Comparison of ENCODE assay signal across 22 cellular contexts in the genomic region with DNA sequence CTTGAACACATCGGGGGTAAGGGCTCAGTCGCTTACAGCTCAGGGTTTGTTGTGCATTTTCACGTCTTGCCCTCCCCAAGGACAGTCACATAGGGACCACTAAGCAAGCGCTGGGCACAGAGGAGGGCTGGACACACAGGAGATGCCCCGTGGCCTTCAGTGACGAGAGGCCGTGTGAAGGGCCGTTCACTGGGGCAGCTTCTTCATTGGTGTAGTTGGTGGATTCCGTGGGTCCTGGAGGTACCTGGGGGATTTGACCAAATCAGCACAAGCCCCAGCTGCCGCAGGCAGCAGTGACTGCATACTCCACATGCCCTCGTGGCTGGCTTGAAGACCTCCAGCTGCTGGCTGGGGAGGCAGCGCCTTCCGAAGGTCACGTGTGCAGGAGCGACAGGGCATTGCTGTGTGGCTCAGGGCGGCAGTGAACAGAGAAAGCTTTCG.
A peak's percentile ranks its signal among the peaks of the same experiment; 100 is the strongest.
DNase-seq lines count a peak whose midpoint lies in the region; ATAC-seq, FAIRE-seq and TF ChIP-seq lines count a peak whose summit lies in the region.
"Had no signal": no experiment of that assay in that cellular context is flagged by ENCODE, and none has a peak within 500 bp of the region (broad histone marks: within the 10 kb centered on the region; RNA-seq: fewer than 3 reads in every experiment).

No MANE protein-coding gene starts in this region.

- no peaks in the 10 kb centered on the region for H3K9me3 ChIP-seq in HepG2 (ENCODE audit: low read length)
- H3K9me3 ChIP-seq in right lobe of liver, result no peaks in the 10 kb centered on the region
- no peaks in the 10 kb centered on the region for H3K9me3 ChIP-seq in K562 (replicated peaks; ENCODE audit: control insufficient read depth, insufficient read depth, low read depth, low read length)
- H3K9me3 ChIP-seq: A549, HAP-1 had no signal

- H3K27me3 ChIP-seq in HepG2 (ENCODE audit: control insufficient read depth in 1 of 2, insufficient read depth in 2 of 2, low read length in 2 of 2), result peaks cover 10 to 68% of the 10 kb centered on the region in 2 experiments
- no peaks in the 10 kb centered on the region for H3K27me3 ChIP-seq in right lobe of liver
- H3K27me3 ChIP-seq in K562 (ENCODE audit: control insufficient read depth in 2 of 2, insufficient read depth in 2 of 2, low read length in 2 of 2), result peaks cover 3 to 68% of the 10 kb centered on the region in 2 experiments; a peak in 4 of 5 replicates

- TF ChIP-seq RAD21 in HepG2 (CRISPR knock-in tag; IDR thresholded peaks at IDR 0.05), result no peak
- TF ChIP-seq RAD21 in K562 (CRISPR knock-in tag; conservative IDR thresholded peaks at IDR 0.05 in 1 of 2, IDR thresholded peaks at IDR 0.05 in 1 of 2), result no peak

- intact Hi-C loops in HepG2 (cut with micrococcal nuclease; ENCODE audit: unreplicated experiment), result no loop called here
- intact Hi-C loops in right lobe of liver (cut with DNase I), result no loop called here
- intact Hi-C loops in K562 (cut with micrococcal nuclease), result no loop called here
- intact Hi-C loops in posterior vena cava (cut with DNase I), result no loop called here

- H3K4me3 ChIP-seq in HepG2 (replicated peaks in 1 of 3; ENCODE audit: insufficient read depth in 1 of 3, low read depth in 2 of 3, low read length in 3 of 3) (no peak overlapping the region), right lobe of liver (no peak overlapping the region), K562 (no peak overlapping the region)
- H3K4me3 ChIP-seq: A549, HAP-1, SK-N-MC had no signal

- peaks cover 3% of the 10 kb centered on the region for H3K4me1 Mint-ChIP-seq in type B pancreatic cell (ENCODE audit: unreplicated experiment)
- H3K4me1 Mint-ChIP-seq: CD4-positive, CD25-positive, alpha-beta regulatory T cell had no signal

- no peak overlapping the region for H3K4me2 ChIP-seq in HepG2 (ENCODE audit: low read depth, low read length)
- H3K4me2 ChIP-seq in K562 (ENCODE audit: insufficient read depth, low read length), result no peak overlapping the region
- H3K4me2 ChIP-seq: A549 had no signal

- no peaks in the 10 kb centered on the region for H3K4me1 ChIP-seq in HepG2 (ENCODE audit: insufficient read depth, low read length)
- H3K4me1 ChIP-seq in right lobe of liver, result no peaks in the 10 kb centered on the region
- H3K4me1 ChIP-seq in K562 (replicated peaks in 1 of 2; ENCODE audit: control insufficient read depth in 2 of 2, insufficient read depth in 2 of 2, low read length in 2 of 2), result peaks cover 0 to 17% of the 10 kb centered on the region in 2 experiments; a peak in 2 of 5 replicates
- H3K4me1 ChIP-seq: A549, HAP-1 had no signal

- peaks cover 9% of the 10 kb centered on the region for H3K27me3 Mint-ChIP-seq in type B pancreatic cell

- no peak overlapping the region for H3K4me3 Mint-ChIP-seq in type B pancreatic cell
- H3K4me3 Mint-ChIP-seq: B cell; CD4-positive, CD25-positive, alpha-beta regulatory T cell had no signal

- in situ Hi-C loops in HepG2 (cut with HindIII; ENCODE audit: extremely low pct_ligation_motif_present, low pct_unique_long_range_greater_than_20kb), result no loop called here
- in situ Hi-C loops in K562 (cut with MboI), result no loop called here

- H3K27ac ChIP-seq in HepG2 (ENCODE audit: extremely low read length, insufficient read depth, low read length) (no peak overlapping the region), right lobe of liver (no peak overlapping the region), K562 (ENCODE audit: extremely low read depth, low read depth, low read length) (no peak overlapping the region)
- H3K27ac ChIP-seq: A549, SK-N-MC had no signal

- TF ChIP-seq EP300 in HepG2 (IDR thresholded peaks at IDR 0.05; ENCODE audit: low read depth in 2 of 2, low read length in 2 of 2) (no peak), HepG2 (CRISPR knock-in tag; IDR thresholded peaks at IDR 0.05; ENCODE audit: borderline replicate concordance) (no peak), K562 (IDR thresholded peaks at IDR 0.05; ENCODE audit: low read length) (no peak)

- H3K9me3 Mint-ChIP-seq in type B pancreatic cell, result no peaks in the 10 kb centered on the region

- H3K79me2 ChIP-seq in HepG2 (ENCODE audit: insufficient read depth, low read length), result no peaks in the 10 kb centered on the region
- no peaks in the 10 kb centered on the region for H3K79me2 ChIP-seq in K562 (ENCODE audit: control insufficient read depth, insufficient read depth, low read length)

- H3K36me3 ChIP-seq in HepG2 (replicated peaks in 1 of 2; ENCODE audit: control insufficient read depth in 1 of 2, insufficient read depth in 2 of 2, low read length in 2 of 2) (no peaks in the 10 kb centered on the region), right lobe of liver (no peaks in the 10 kb centered on the region), K562 (ENCODE audit: control insufficient read depth, insufficient read depth, low read length) (peaks cover 9% of the 10 kb centered on the region; the same call in 1 of the 3 replicates)
- H3K36me3 ChIP-seq: HAP-1 had no signal

- H2AFZ ChIP-seq in HepG2 (ENCODE audit: low read length), result no peak overlapping the region
- H2AFZ ChIP-seq in K562 (ENCODE audit: low read depth, low read length), result no peak overlapping the region

- BruUV-seq in HepG2 (replicated peaks; lab: Mats Ljungman, UMichigan), result no TSS peak
- BruUV-seq in K562 (replicated peaks; lab: Mats Ljungman, UMichigan), result no TSS peak

- H4K20me1 ChIP-seq in HepG2 (ENCODE audit: insufficient read depth, low read length), result no peaks in the 10 kb centered on the region
- H4K20me1 ChIP-seq in K562 (replicated peaks; ENCODE audit: control insufficient read depth, insufficient read depth, low read length), result peaks cover 4% of the 10 kb centered on the region; the same call in 1 of the 2 replicates

- no peak overlapping the region for H3K27ac Mint-ChIP-seq in type B pancreatic cell
- H3K27ac Mint-ChIP-seq: B cell; CD4-positive, CD25-positive, alpha-beta regulatory T cell had no signal

- H3K9ac ChIP-seq in HepG2 (ENCODE audit: insufficient read depth, low read depth, low read length), result no peak overlapping the region
- 0 out of 4 replicates have a peak overlapping the region, but pooled peaks of 1 of the 2 experiments have one; percentile 58 for H3K9ac ChIP-seq in K562 (ENCODE audit: insufficient read depth in 1 of 2, low read depth in 2 of 2, low read length in 2 of 2)

- ATAC-seq in HepG2 (no peak), right lobe of liver (no peak), K562 (no peak; the same call in 2 of the 3 replicates), HG03135 (IDR thresholded peaks at IDR 0.05; ENCODE audit: unreplicated experiment) (no peak), GM19035 (IDR thresholded peaks at IDR 0.05; ENCODE audit: unreplicated experiment) (no peak)
- ATAC-seq: A549, Right ventricle myocardium inferior had no signal

- WGBS in HepG2 (ENCODE audit: low lambda C conversion rate), result 28% methylated on average over 13 of the region's 17 CpGs
- WGBS in right lobe of liver (ENCODE audit: insufficient coverage, low coverage, low lambda C conversion rate, missing lambda C conversion rate), result 65% methylated on average over 8 of the region's 17 CpGs
- WGBS in K562 (ENCODE audit: insufficient coverage, low coverage, missing lambda C conversion rate), result 12% methylated on average over 17 of the region's 17 CpGs

- POLR2A ChIA-PET in HepG2 (lab: Yijun Ruan, JAX), result no interaction called here
- POLR2A ChIA-PET in K562 (lab: Yijun Ruan, JAX), result no interaction called here

- CTCF ChIA-PET in HepG2 (lab: Yijun Ruan, JAX; ENCODE audit: low intra/inter-chr PET ratio, low total read pairs), result no interaction called here
- CTCF ChIA-PET in K562 (lab: Yijun Ruan, JAX; ENCODE audit: low intra/inter-chr PET ratio), result no interaction called here

- H3K9me1 ChIP-seq in K562 (ENCODE audit: control insufficient read depth, insufficient read depth, low read length), result no peaks in the 10 kb centered on the region

- TF ChIP-seq CTCF in HepG2 (CRISPR knock-in tag; IDR thresholded peaks at IDR 0.05), result no peak
- no peak for TF ChIP-seq CTCF in right lobe of liver (IDR thresholded peaks at IDR 0.05)
- no peak for TF ChIP-seq CTCF in K562 (IDR thresholded peaks at IDR 0.05 in 2 of 3, conservative IDR thresholded peaks at IDR 0.05 in 1 of 3; ENCODE audit: insufficient read depth in 2 of 3, low read depth in 1 of 3, low read length in 3 of 3)
- no peak for TF ChIP-seq CTCF in type B pancreatic cell (conservative IDR thresholded peaks at IDR 0.05)

- FAIRE-seq in HepG2 (lab: Jason Lieb, UNC) (no peak), K562 (lab: Jason Lieb, UNC) (no peak)
- FAIRE-seq: A549 had no signal

- no peaks in the 10 kb centered on the region for H3K36me3 Mint-ChIP-seq in type B pancreatic cell
- H3K36me3 Mint-ChIP-seq: CD4-positive, CD25-positive, alpha-beta regulatory T cell had no signal

- no peak for TF ChIP-seq POLR2A in HepG2 (IDR thresholded peaks at IDR 0.05; ENCODE audit: insufficient read depth in 1 of 2, low read depth in 2 of 2, low read length in 2 of 2)
- TF ChIP-seq POLR2A in right lobe of liver (IDR thresholded peaks at IDR 0.05), result no peak
- no peak for TF ChIP-seq POLR2A in K562 (conservative IDR thresholded peaks at IDR 0.05)

- no peak for DNase-seq in HepG2 (ENCODE audit: low spot score)
- no peak for DNase-seq in right lobe of liver
- no peak for DNase-seq in K562 (ENCODE audit: extremely low read depth in 1 of 4, low spot score in 3 of 4)
- DNase-seq in posterior vena cava (ENCODE audit: low spot score), result peak; percentile 46
- DNase-seq in type B pancreatic cell (ENCODE audit: extremely low spot score, unreplicated experiment), result no peak
- DNase-seq: CD4-positive, CD25-positive, alpha-beta regulatory T cell; COR-L47; DMS79; Karpas-422; MV-4-11; NCI-H1694; NCI-H2081; NCI-H2171; NCI-H345; NCI-H774 had no signal

TF ChIP-seq in K562, 482 proteins besides CTCF, POLR2A, EP300 and RAD21 (continues in another document):
- TF ChIP-seq SMC3 (conservative IDR thresholded peaks at IDR 0.05; ENCODE audit: insufficient read depth, low read depth, low read length), result no peak
- TF ChIP-seq, protein P1, sequence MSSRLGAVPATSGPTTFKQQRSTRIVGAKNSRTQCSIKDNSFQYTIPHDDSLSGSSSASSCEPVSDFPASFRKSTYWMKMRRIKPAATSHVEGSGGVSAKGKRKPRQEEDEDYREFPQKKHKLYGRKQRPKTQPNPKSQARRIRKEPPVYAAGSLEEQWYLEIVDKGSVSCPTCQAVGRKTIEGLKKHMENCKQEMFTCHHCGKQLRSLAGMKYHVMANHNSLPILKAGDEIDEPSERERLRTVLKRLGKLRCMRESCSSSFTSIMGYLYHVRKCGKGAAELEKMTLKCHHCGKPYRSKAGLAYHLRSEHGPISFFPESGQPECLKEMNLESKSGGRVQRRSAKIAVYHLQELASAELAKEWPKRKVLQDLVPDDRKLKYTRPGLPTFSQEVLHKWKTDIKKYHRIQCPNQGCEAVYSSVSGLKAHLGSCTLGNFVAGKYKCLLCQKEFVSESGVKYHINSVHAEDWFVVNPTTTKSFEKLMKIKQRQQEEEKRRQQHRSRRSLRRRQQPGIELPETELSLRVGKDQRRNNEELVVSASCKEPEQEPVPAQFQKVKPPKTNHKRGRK (tag; IDR thresholded peaks at IDR 0.05), result no peak
- no peak for TF ChIP-seq RCOR1 (IDR thresholded peaks at IDR 0.05; ENCODE audit: borderline replicate concordance in 1 of 2, low read depth in 2 of 2, low read length in 2 of 2)
- no peak for TF ChIP-seq HDAC1 (IDR thresholded peaks at IDR 0.05)
- no peak for TF ChIP-seq GTF2E2 (tag; IDR thresholded peaks at IDR 0.05)
- TF ChIP-seq CBFA2T3 (IDR thresholded peaks at IDR 0.05), result no peak
- no peak for TF ChIP-seq KLF10 (CRISPR knock-in tag; IDR thresholded peaks at IDR 0.05)
